9 cellular contexts compared by ENCODE assay signal in genomic region chr6:69584913-69585729, GRCh38.
A peak's percentile ranks its signal among the peaks of the same experiment; 100 is the strongest.
DNase-seq lines count a peak whose midpoint lies in the region; ATAC-seq and TF ChIP-seq lines count a peak whose summit lies in the region.
"Had no signal": no experiment of that assay in that cellular context is flagged by ENCODE, and none has a peak within 500 bp of the region (broad histone marks: within the 10 kb centered on the region; RNA-seq: fewer than 3 reads in every experiment).

No MANE protein-coding gene starts in this region.

- H3K27ac ChIP-seq in hepatocyte (peak overlapping the region; percentile 22), foreskin keratinocyte (no peak overlapping the region)
- no peak overlapping the region for H3K27ac ChIP-seq in effector memory CD4-positive, alpha-beta T cell (ENCODE audit: insufficient read depth, low read length, poor library complexity, severe bottlenecking)
- H3K27ac ChIP-seq: C4-2B had no signal

- no peaks in the 10 kb centered on the region for H3K9me2 ChIP-seq in hepatocyte (replicated peaks; ENCODE audit: insufficient read depth)

- ATAC-seq in HG02642 (IDR thresholded peaks at IDR 0.05; ENCODE audit: poor library complexity, unreplicated experiment) = peak; percentile 92
- no peak for ATAC-seq in foreskin keratinocyte

- peak; percentile 3 for DNase-seq in activated CD4-positive, alpha-beta T cell treated with anti-CD3 and anti-CD28 coated beads for 48 hours
- no peak for DNase-seq in activated CD4-positive, alpha-beta T cell treated with anti-CD3 and anti-CD28 coated beads for 1 hour
- peak; percentile 44 for DNase-seq in NCI-H2171 (lab: John Stamatoyannopoulos, UW)
- DNase-seq in hepatocyte (ENCODE audit: low spot score) = peak; percentile 28
- no peak for DNase-seq in foreskin keratinocyte
- DNase-seq in effector memory CD4-positive, alpha-beta T cell = no peak
- no peak for DNase-seq in stimulated activated CD8-positive, alpha-beta memory T cell treated with anti-CD3 and anti-CD28 coated beads, Interleukin-4, amount 100 ng/mL, for 48 hours

- H3K79me2 ChIP-seq in hepatocyte = no peaks in the 10 kb centered on the region

- no peak overlapping the region for H3K4me3 ChIP-seq in hepatocyte
- H3K4me3 ChIP-seq in effector memory CD4-positive, alpha-beta T cell (ENCODE audit: insufficient read depth, low read depth, low read length, poor library complexity, severe bottlenecking) = no peak overlapping the region

- H2AFZ ChIP-seq in hepatocyte = no peak overlapping the region

- no peaks in the 10 kb centered on the region for H3K9me3 ChIP-seq in hepatocyte (ENCODE audit: low read depth)
- H3K9me3 ChIP-seq in effector memory CD4-positive, alpha-beta T cell (ENCODE audit: control insufficient read depth, low read length) = no peaks in the 10 kb centered on the region

- H3K36me3 ChIP-seq in hepatocyte (replicated peaks; ENCODE audit: insufficient read depth, low read depth) = no peaks in the 10 kb centered on the region
- no peaks in the 10 kb centered on the region for H3K36me3 ChIP-seq in effector memory CD4-positive, alpha-beta T cell (ENCODE audit: control insufficient read depth, insufficient read depth, low read length)

- H3K4me1 ChIP-seq in hepatocyte (ENCODE audit: insufficient read depth) = no peaks in the 10 kb centered on the region
- H3K4me1 ChIP-seq in foreskin keratinocyte = no peaks in the 10 kb centered on the region
- H3K4me1 ChIP-seq in effector memory CD4-positive, alpha-beta T cell (ENCODE audit: control insufficient read depth, insufficient read depth, low read length, poor library complexity, severe bottlenecking) = peaks cover 9% of the 10 kb centered on the region

- H3K27me3 ChIP-seq in hepatocyte (no peaks in the 10 kb centered on the region), foreskin keratinocyte (no peaks in the 10 kb centered on the region)
- H3K27me3 ChIP-seq in effector memory CD4-positive, alpha-beta T cell (replicated peaks; ENCODE audit: control insufficient read depth, insufficient read depth, low read length, poor library complexity, severe bottlenecking) = no peaks in the 10 kb centered on the region

- no peak for TF ChIP-seq CTCF in hepatocyte (IDR thresholded peaks at IDR 0.05; ENCODE audit: poor library complexity)
- TF ChIP-seq CTCF in foreskin keratinocyte (conservative IDR thresholded peaks at IDR 0.05) = no peak

- no peaks in the 10 kb centered on the region for H4K20me1 ChIP-seq in hepatocyte (ENCODE audit: insufficient read depth, poor library complexity, severe bottlenecking)

- H3K4me2 ChIP-seq in hepatocyte = peak overlapping the region; percentile 19

- 40% methylated on average over 9 of the region's 9 CpGs for WGBS in hepatocyte (ENCODE audit: low lambda C conversion rate, missing lambda C conversion rate)

Comparison
In these comparisons a context has a peak if more than half of its experiments do, and no peak if none do; other contexts are left out.
1. DNase-seq: peak in activated CD4-positive, alpha-beta T cell treated with anti-CD3 and anti-CD28 coated beads for 48 hours (single experiment), NCI-H2171 (single experiment) and hepatocyte (single experiment); none in activated CD4-positive, alpha-beta T cell treated with anti-CD3 and anti-CD28 coated beads for 1 hour (single experiment), foreskin keratinocyte (0 of 2), effector memory CD4-positive, alpha-beta T cell (0 of 3) and stimulated activated CD8-positive, alpha-beta memory T cell treated with anti-CD3 and anti-CD28 coated beads, Interleukin-4, amount 100 ng/mL, for 48 hours (single experiment).